Comparison of ENCODE assay signal across 3 cellular contexts in genomic region chr3:49940667-49941249, GRCh38.
TF ChIP-seq lines count a peak whose summit lies in the region.

No MANE protein-coding gene starts in this region.

TF ChIP-seq in SK-N-SH, 30 proteins besides CTCF, POLR2A, EP300 and RAD21 (continued from another document):
- TF ChIP-seq PBX3 (IDR thresholded peaks at IDR 0.05), result no peak

TF ChIP-seq in SK-N-SH treated with all-trans-retinoic acid at 6 μM for 48 hours, 23 proteins besides CTCF, POLR2A, EP300 and RAD21 (continued from another document):
- TF ChIP-seq, protein P1, sequence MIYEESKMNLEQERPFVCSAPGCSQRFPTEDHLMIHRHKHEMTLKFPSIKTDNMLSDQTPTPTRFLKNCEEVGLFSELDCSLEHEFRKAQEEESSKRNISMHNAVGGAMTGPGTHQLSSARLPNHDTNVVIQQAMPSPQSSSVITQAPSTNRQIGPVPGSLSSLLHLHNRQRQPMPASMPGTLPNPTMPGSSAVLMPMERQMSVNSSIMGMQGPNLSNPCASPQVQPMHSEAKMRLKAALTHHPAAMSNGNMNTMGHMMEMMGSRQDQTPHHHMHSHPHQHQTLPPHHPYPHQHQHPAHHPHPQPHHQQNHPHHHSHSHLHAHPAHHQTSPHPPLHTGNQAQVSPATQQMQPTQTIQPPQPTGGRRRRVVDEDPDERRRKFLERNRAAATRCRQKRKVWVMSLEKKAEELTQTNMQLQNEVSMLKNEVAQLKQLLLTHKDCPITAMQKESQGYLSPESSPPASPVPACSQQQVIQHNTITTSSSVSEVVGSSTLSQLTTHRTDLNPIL (CRISPR knock-in tag; IDR thresholded peaks at IDR 0.05; ENCODE audit: low read depth), result no peak
TF ChIP-seq in SK-N-SH treated with all-trans-retinoic acid at 6 μM for 48 hours: peak in this region for 0.

TF ChIP-seq in WTC11, 78 proteins besides CTCF, POLR2A, EP300 and RAD21 (continued from another document):
- TF ChIP-seq AR (CRISPR knock-in tag; IDR thresholded peaks at IDR 0.05), result no peak
- no peak for TF ChIP-seq RELA (CRISPR knock-in tag; IDR thresholded peaks at IDR 0.05; ENCODE audit: borderline replicate concordance)
- no peak for TF ChIP-seq MYBL2 (CRISPR knock-in tag; IDR thresholded peaks at IDR 0.05)
- no peak for TF ChIP-seq FOXJ3 (CRISPR knock-in tag; IDR thresholded peaks at IDR 0.05; ENCODE audit: borderline replicate concordance)
- TF ChIP-seq SMAD3 (CRISPR knock-in tag; IDR thresholded peaks at IDR 0.05; ENCODE audit: borderline replicate concordance), result no peak
- TF ChIP-seq, protein P2, sequence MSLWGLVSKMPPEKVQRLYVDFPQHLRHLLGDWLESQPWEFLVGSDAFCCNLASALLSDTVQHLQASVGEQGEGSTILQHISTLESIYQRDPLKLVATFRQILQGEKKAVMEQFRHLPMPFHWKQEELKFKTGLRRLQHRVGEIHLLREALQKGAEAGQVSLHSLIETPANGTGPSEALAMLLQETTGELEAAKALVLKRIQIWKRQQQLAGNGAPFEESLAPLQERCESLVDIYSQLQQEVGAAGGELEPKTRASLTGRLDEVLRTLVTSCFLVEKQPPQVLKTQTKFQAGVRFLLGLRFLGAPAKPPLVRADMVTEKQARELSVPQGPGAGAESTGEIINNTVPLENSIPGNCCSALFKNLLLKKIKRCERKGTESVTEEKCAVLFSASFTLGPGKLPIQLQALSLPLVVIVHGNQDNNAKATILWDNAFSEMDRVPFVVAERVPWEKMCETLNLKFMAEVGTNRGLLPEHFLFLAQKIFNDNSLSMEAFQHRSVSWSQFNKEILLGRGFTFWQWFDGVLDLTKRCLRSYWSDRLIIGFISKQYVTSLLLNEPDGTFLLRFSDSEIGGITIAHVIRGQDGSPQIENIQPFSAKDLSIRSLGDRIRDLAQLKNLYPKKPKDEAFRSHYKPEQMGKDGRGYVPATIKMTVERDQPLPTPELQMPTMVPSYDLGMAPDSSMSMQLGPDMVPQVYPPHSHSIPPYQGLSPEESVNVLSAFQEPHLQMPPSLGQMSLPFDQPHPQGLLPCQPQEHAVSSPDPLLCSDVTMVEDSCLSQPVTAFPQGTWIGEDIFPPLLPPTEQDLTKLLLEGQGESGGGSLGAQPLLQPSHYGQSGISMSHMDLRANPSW (CRISPR knock-in tag; conservative IDR thresholded peaks at IDR 0.05; ENCODE audit: low read depth), result no peak
- no peak for TF ChIP-seq JAZF1 (CRISPR knock-in tag; IDR thresholded peaks at IDR 0.05)
- no peak for TF ChIP-seq ZNF263 (CRISPR knock-in tag; IDR thresholded peaks at IDR 0.05; ENCODE audit: low read depth)
- no peak for TF ChIP-seq NFATC4 (CRISPR knock-in tag; IDR thresholded peaks at IDR 0.05)
- TF ChIP-seq ZNF423 (CRISPR knock-in tag; IDR thresholded peaks at IDR 0.05), result no peak
- TF ChIP-seq ESRRA (CRISPR knock-in tag; IDR thresholded peaks at IDR 0.05; ENCODE audit: borderline replicate concordance), result no peak
- TF ChIP-seq MLX (CRISPR knock-in tag; IDR thresholded peaks at IDR 0.05), result no peak
- TF ChIP-seq ZNF232 (CRISPR knock-in tag; IDR thresholded peaks at IDR 0.05), result no peak
- no peak for TF ChIP-seq ZNF671 (CRISPR knock-in tag; IDR thresholded peaks at IDR 0.05)
